8 cellular contexts compared by ENCODE assay signal in genomic region chr9:128723866-128724743, GRCh38. TPM values are rescaled to one million over a fixed set of nuclear protein-coding genes. Genes with fewer than 3 reads are reported as not detected.
DNase-seq lines count a peak whose midpoint lies in the region; ATAC-seq and TF ChIP-seq lines count a peak whose summit lies in the region.

A gene with protein sequence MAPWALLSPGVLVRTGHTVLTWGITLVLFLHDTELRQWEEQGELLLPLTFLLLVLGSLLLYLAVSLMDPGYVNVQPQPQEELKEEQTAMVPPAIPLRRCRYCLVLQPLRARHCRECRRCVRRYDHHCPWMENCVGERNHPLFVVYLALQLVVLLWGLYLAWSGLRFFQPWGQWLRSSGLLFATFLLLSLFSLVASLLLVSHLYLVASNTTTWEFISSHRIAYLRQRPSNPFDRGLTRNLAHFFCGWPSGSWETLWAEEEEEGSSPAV (minus strand): TSS chr9:128724127. CDS start chr9:128724093, 34 bp downstream.

- no peaks in the 10 kb centered on the region for H3K9me3 Mint-ChIP-seq in activated naive CD4-positive, alpha-beta T cell treated with anti-CD3 and anti-CD28 coated beads, Interleukin-2, amount 50 U/mL, for 72 hours

- peak within 1 kb of the TSS; percentile 85 for H3K4me3 ChIP-seq in GM08714 (ENCODE audit: low read length)
- H3K4me3 ChIP-seq in testis: peak within 1 kb of the TSS; percentile 63 to 67

- TF ChIP-seq POLR2A in testis (IDR thresholded peaks at IDR 0.05): no peak

- ATAC-seq in HG02610 (IDR thresholded peaks at IDR 0.05; ENCODE audit: unreplicated experiment): peak; percentile 97
- peak; percentile 96 to 99 for ATAC-seq in activated naive CD4-positive, alpha-beta T cell treated with anti-CD3 and anti-CD28 coated beads, Interleukin-2, amount 50 U/mL, for 72 hours
- ATAC-seq in omental fat pad (ENCODE audit: low FRiP score): peak; percentile 94

- H3K27me3 ChIP-seq in testis: no peaks in the 10 kb centered on the region

- 2 to 6% methylated on average over 16 to 66 of the region's 68 CpGs for WGBS in testis, 2 donors

- intact Hi-C loops in testis (cut with DNase I; ENCODE audit: low total_unique reads): no loop called here

- H3K27ac Mint-ChIP-seq in activated naive CD4-positive, alpha-beta T cell treated with anti-CD3 and anti-CD28 coated beads, Interleukin-2, amount 50 U/mL, for 72 hours: peak within 1 kb of the TSS; percentile 88 to 97

- no peaks in the 10 kb centered on the region for H3K36me3 ChIP-seq in testis (ENCODE audit: low read depth, missing control alignments)

- no peaks in the 10 kb centered on the region for H3K9me3 ChIP-seq in testis

- DNase-seq in NCI-H1092 treated with DMSO at 0.1 percent for 48 hours (lab: John Stamatoyannopoulos, UW) (peak; percentile 97), SKM-1 (lab: John Stamatoyannopoulos, UW; ENCODE audit: unreplicated experiment) (peak; percentile 97), glomerular visceral epithelial cell (ENCODE audit: extremely low spot score) (peak; percentile 99), omental fat pad (ENCODE audit: low spot score) (peak; percentile 92), testis (peak; percentile 98)
- peak; percentile 99 for DNase-seq in activated naive CD4-positive, alpha-beta T cell treated with anti-CD3 and anti-CD28 coated beads, Interleukin-2, amount 50 U/mL, for 72 hours (ENCODE audit: low spot score in 2 of 2)

- peak within 1 kb of the TSS; percentile 21 to 74 for H3K27ac ChIP-seq in testis

- peaks cover 8% of the 10 kb centered on the region for H3K4me1 ChIP-seq in testis

- H3K36me3 Mint-ChIP-seq in activated naive CD4-positive, alpha-beta T cell treated with anti-CD3 and anti-CD28 coated beads, Interleukin-2, amount 50 U/mL, for 72 hours: peaks cover 5 to 16% of the 10 kb centered on the region in 2 donors

- no peak for TF ChIP-seq CTCF in omental fat pad (IDR thresholded peaks at IDR 0.05)
- no peak for TF ChIP-seq CTCF in testis (IDR thresholded peaks at IDR 0.05)

RNA-seq across cellular contexts. Expression of the gene that starts here (rescaled TPM):
- 10 to 100 TPM; 56.2 to 59.9 TPM for total RNA-seq in activated naive CD4-positive, alpha-beta T cell treated with anti-CD3 and anti-CD28 coated beads, Interleukin-2, amount 50 U/mL, for 72 hours
- 10 to 100 TPM; 23.6 to 40.6 (median 30.8) TPM for total RNA-seq in omental fat pad
- 10 to 100 TPM; 36.4 to 57.5 TPM for total RNA-seq in testis
- polyA plus RNA-seq in testis (ENCODE audit: insufficient read depth, low read depth, low replicate concordance): 39.3 TPM

Comparison
In these comparisons a context has a peak if more than half of its experiments do, and no peak if none do; other contexts are left out.
1. Peak in every context shown above with its lines: DNase-seq, ATAC-seq, H3K4me3 ChIP-seq and H3K27ac ChIP-seq.